ENCODE assay signal across 8 cellular contexts in genomic region chr1:26994020-26994745, GRCh38.
DNase-seq lines count a peak whose midpoint lies in the region; ATAC-seq, FAIRE-seq and TF ChIP-seq lines count a peak whose summit lies in the region.

No MANE protein-coding gene starts in this region.

- peak; percentile 29 for ATAC-seq in GM18502 (IDR thresholded peaks at IDR 0.05; ENCODE audit: poor library complexity, unreplicated experiment)
- peak; percentile 55 for ATAC-seq in stimulated activated effector memory CD8-positive, alpha-beta T cell treated with anti-CD3 and anti-CD28 coated beads, Interleukin-12 subunit alpha, Interleukin-12 subunit beta, amount 100 ng/mL, for 72 hours
- ATAC-seq in GM21717 (IDR thresholded peaks at IDR 0.05; ENCODE audit: unreplicated experiment) = no peak
- no peak for ATAC-seq in HG02588 (IDR thresholded peaks at IDR 0.05; ENCODE audit: unreplicated experiment)

- no peaks in the 10 kb centered on the region for H4K20me1 ChIP-seq in KMS-11 (ENCODE audit: insufficient read depth)

- H3K36me3 ChIP-seq in KMS-11 (ENCODE audit: insufficient read depth) = no peaks in the 10 kb centered on the region

- H3K4me1 Mint-ChIP-seq in activated naive CD8-positive, alpha-beta T cell (ENCODE audit: low read depth) = peaks cover 17% of the 10 kb centered on the region
- peaks cover 24% of the 10 kb centered on the region for H3K4me1 Mint-ChIP-seq in stimulated activated effector memory CD8-positive, alpha-beta T cell treated with anti-CD3 and anti-CD28 coated beads, Interleukin-12 subunit alpha, Interleukin-12 subunit beta, amount 100 ng/mL, for 72 hours

- no peaks in the 10 kb centered on the region for H3K36me3 Mint-ChIP-seq in activated naive CD8-positive, alpha-beta T cell
- H3K36me3 Mint-ChIP-seq in stimulated activated effector memory CD8-positive, alpha-beta T cell treated with anti-CD3 and anti-CD28 coated beads, Interleukin-12 subunit alpha, Interleukin-12 subunit beta, amount 100 ng/mL, for 72 hours = no peaks in the 10 kb centered on the region

- H3K79me2 ChIP-seq in KMS-11 (ENCODE audit: insufficient read depth, low read depth) = no peaks in the 10 kb centered on the region

- no peak for FAIRE-seq in GM19239 (lab: Jason Lieb, UNC)

- H3K9me3 Mint-ChIP-seq in activated naive CD8-positive, alpha-beta T cell (ENCODE audit: low read depth) = no peaks in the 10 kb centered on the region
- no peaks in the 10 kb centered on the region for H3K9me3 Mint-ChIP-seq in stimulated activated effector memory CD8-positive, alpha-beta T cell treated with anti-CD3 and anti-CD28 coated beads, Interleukin-12 subunit alpha, Interleukin-12 subunit beta, amount 100 ng/mL, for 72 hours

- peak; percentile 43 for DNase-seq in iPS-NIHi11 (ENCODE audit: low spot score)
- DNase-seq in stimulated activated effector memory CD8-positive, alpha-beta T cell treated with anti-CD3 and anti-CD28 coated beads, Interleukin-12 subunit alpha, Interleukin-12 subunit beta, amount 100 ng/mL, for 72 hours (ENCODE audit: low spot score in 2 of 2) = no peak
- DNase-seq in GM19239 (ENCODE audit: insufficient read length, low spot score) = no peak

- H3K4me2 ChIP-seq in KMS-11 = peak overlapping the region; percentile 57

- no peak for TF ChIP-seq CTCF in KMS-11 (conservative IDR thresholded peaks at IDR 0.05; ENCODE audit: low read depth, low read length)

- peak overlapping the region; percentile 93 for H2AFZ ChIP-seq in KMS-11 (ENCODE audit: low read depth)

- peaks cover 10% of the 10 kb centered on the region for H3K4me1 ChIP-seq in KMS-11 (ENCODE audit: low read depth, poor library complexity, severe bottlenecking)

- H3K4me3 ChIP-seq in KMS-11 (IDR thresholded peaks at IDR 0.05; ENCODE audit: insufficient read depth, low read depth, low read length) = no peak overlapping the region

- H3K27ac ChIP-seq in KMS-11 = no peak overlapping the region

- H3K4me3 Mint-ChIP-seq in activated naive CD8-positive, alpha-beta T cell = peak overlapping the region; percentile 81
- H3K4me3 Mint-ChIP-seq in stimulated activated effector memory CD8-positive, alpha-beta T cell treated with anti-CD3 and anti-CD28 coated beads, Interleukin-12 subunit alpha, Interleukin-12 subunit beta, amount 100 ng/mL, for 72 hours = peak overlapping the region; percentile 76

- H3K27me3 ChIP-seq in KMS-11 (ENCODE audit: insufficient read depth, low read depth) = peaks cover 32% of the 10 kb centered on the region

- no peak overlapping the region for H3K9ac ChIP-seq in KMS-11

- H3K27me3 Mint-ChIP-seq in activated naive CD8-positive, alpha-beta T cell = peaks cover 20% of the 10 kb centered on the region

- H3K27ac Mint-ChIP-seq in activated naive CD8-positive, alpha-beta T cell = no peak overlapping the region
- H3K27ac Mint-ChIP-seq in stimulated activated effector memory CD8-positive, alpha-beta T cell treated with anti-CD3 and anti-CD28 coated beads, Interleukin-12 subunit alpha, Interleukin-12 subunit beta, amount 100 ng/mL, for 72 hours = no peak overlapping the region

Comparison
In these comparisons a context has a peak if more than half of its experiments do, and no peak if none do; other contexts are left out.
1. ATAC-seq: peak in GM18502 (single experiment) and stimulated activated effector memory CD8-positive, alpha-beta T cell treated with anti-CD3 and anti-CD28 coated beads, Interleukin-12 subunit alpha, Interleukin-12 subunit beta, amount 100 ng/mL, for 72 hours (single experiment); none in GM21717 (single experiment) and HG02588 (single experiment).